In genomic region chr10:68957284-68957615, GRCh38 we compare ENCODE assay signal across 9 cellular contexts. TPM values are rescaled to one million over a fixed set of nuclear protein-coding genes. Genes with fewer than 3 reads are reported as not detected.
A peak's percentile ranks its signal among the peaks of the same experiment; 100 is the strongest.
DNase-seq lines count a peak whose midpoint lies in the region; ATAC-seq, FAIRE-seq and TF ChIP-seq lines count a peak whose summit lies in the region.
"Had no signal": no experiment of that assay in that cellular context is flagged by ENCODE, and none has a peak within 500 bp of the region (broad histone marks: within the 10 kb centered on the region; RNA-seq: fewer than 3 reads in every experiment).

No MANE protein-coding gene starts in this region.

- POLR2A ChIA-PET in PC-3 (lab: Charles Lee; ENCODE audit: unreplicated experiment) = interaction anchor here (0.6 kb wide), 1 partner anchor 549 kb away, joined by 3 read pairs; no protein-coding TSS in a partner anchor

- WGBS in esophagus, 2 donors = 50% methylated on average over 7 of the region's 7 CpGs
- WGBS in pancreas, 2 donors = 24 to 26% methylated on average over 7 of the region's 7 CpGs

- no peak for TF ChIP-seq CTCF in DND-41 (IDR thresholded peaks at IDR 0.05; ENCODE audit: borderline replicate concordance, extremely low read depth, low read length, poor library complexity, severe bottlenecking)
- no peak for TF ChIP-seq CTCF in PC-3 (conservative IDR thresholded peaks at IDR 0.05; ENCODE audit: low read depth, low read length)
- TF ChIP-seq CTCF in pancreas (IDR thresholded peaks at IDR 0.05) = no peak

- H3F3A ChIP-seq in PC-3 (ENCODE audit: low read length, unreplicated experiment) = no peaks in the 10 kb centered on the region

- H3K4me3 ChIP-seq in DND-41 (ENCODE audit: low read depth in 1 of 2, low read length in 2 of 2) (peak overlapping the region; percentile 41 to 87; a peak in 3 of 4 replicates), PC-3 (ENCODE audit: low read length) (peak overlapping the region; percentile 77), esophagus (ENCODE audit: low read depth in 1 of 2, low read length in 2 of 2) (peak overlapping the region; percentile 96 to 100), pancreas (peak overlapping the region in 3 of 4 donors; percentile 85 to 98 (median 95))

- no peaks in the 10 kb centered on the region for H3K9me3 ChIP-seq in DND-41 (ENCODE audit: insufficient read depth, low read length, severe bottlenecking)
- H3K9me3 ChIP-seq in PC-3 (ENCODE audit: low read length) = no peaks in the 10 kb centered on the region
- no peaks in the 10 kb centered on the region for H3K9me3 ChIP-seq in esophagus (ENCODE audit: control insufficient read depth in 2 of 2, insufficient read depth in 1 of 2, low read depth in 1 of 2, low read length in 1 of 2)
- no peaks in the 10 kb centered on the region for H3K9me3 ChIP-seq in pancreas

- intact Hi-C loops in PC-3 (cut with micrococcal nuclease) (loop anchor here (1.0 kb wide), 2 partner anchors 31 to 166 kb away; partner anchors contain the start of gene KIFBP), pancreas (cut with DNase I) (no loop called here)

- no peak for TF ChIP-seq POLR2A in GM18505 (IDR thresholded peaks at IDR 0.05; ENCODE audit: borderline replicate concordance, extremely low read depth, insufficient read depth, insufficient read length)

- H2AFZ ChIP-seq in DND-41 (ENCODE audit: low read depth, low read length) = 0 out of 2 replicates have a peak overlapping the region, but pooled peaks have one; percentile 96
- H2AFZ ChIP-seq in PC-3 (ENCODE audit: low read length) = no peak overlapping the region

- FAIRE-seq in pancreas (lab: Jason Lieb, UNC) = no peak
- FAIRE-seq: TTC549 had no signal

- DNase-seq in DND-41 (no peak), PC-3 (no peak), pancreas (no peak), NCI-H2227 treated with DMSO at 0.1 percent for 48 hours (lab: John Stamatoyannopoulos, UW) (no peak), iPS-NIHi11 (ENCODE audit: low spot score) (no peak)

- H3K27me3 ChIP-seq in DND-41 (ENCODE audit: insufficient read depth, low read length, poor library complexity) = no peaks in the 10 kb centered on the region
- H3K27me3 ChIP-seq in PC-3 (ENCODE audit: low read length) = no peaks in the 10 kb centered on the region
- H3K27me3 ChIP-seq in esophagus (ENCODE audit: control insufficient read depth in 1 of 2, insufficient read depth in 2 of 2, low read length in 2 of 2) = no peaks in the 10 kb centered on the region
- no peaks in the 10 kb centered on the region for H3K27me3 ChIP-seq in pancreas

- no peaks in the 10 kb centered on the region for H3K9me2 ChIP-seq in PC-3 (replicated peaks; ENCODE audit: low read length)

- H3K36me3 ChIP-seq in DND-41 (ENCODE audit: insufficient read depth, low read length) (peaks cover 36% of the 10 kb centered on the region), PC-3 (ENCODE audit: low read depth, low read length) (peaks cover 42% of the 10 kb centered on the region), esophagus (ENCODE audit: control insufficient read depth in 2 of 2, insufficient read depth in 2 of 2, low read length in 1 of 2) (peaks cover 0 to 1% of the 10 kb centered on the region in 2 donors), pancreas (peaks cover 0 to 20% (median 16%) of the 10 kb centered on the region in 3 donors)

- H3K4me2 ChIP-seq in DND-41 (ENCODE audit: insufficient read depth, low read length) = peak overlapping the region; percentile 72
- peak overlapping the region; percentile 84 for H3K4me2 ChIP-seq in PC-3 (ENCODE audit: low read length)

- ATAC-seq in DND-41 (ENCODE audit: insufficient read depth, low read depth) (no peak), PC-3 (no peak), pancreas (no peak), GM18505 (IDR thresholded peaks at IDR 0.05; ENCODE audit: unreplicated experiment) (no peak), HG03039 (IDR thresholded peaks at IDR 0.05; ENCODE audit: unreplicated experiment) (no peak)

- peaks cover 42% of the 10 kb centered on the region for H3K4me1 ChIP-seq in DND-41 (ENCODE audit: insufficient read depth, low read length)
- peaks cover 9% of the 10 kb centered on the region for H3K4me1 ChIP-seq in PC-3 (ENCODE audit: insufficient read depth, low read length)
- H3K4me1 ChIP-seq in esophagus (ENCODE audit: control insufficient read depth in 2 of 2, insufficient read depth in 2 of 2, low read length in 1 of 2) = no peaks in the 10 kb centered on the region
- H3K4me1 ChIP-seq in pancreas = peaks cover 0 to 14% (median 13%) of the 10 kb centered on the region in 3 donors

- H3K9ac ChIP-seq in DND-41 (ENCODE audit: low read depth, low read length) (peak overlapping the region; percentile 75), PC-3 (ENCODE audit: low read length) (peak overlapping the region; percentile 99)

- H4K20me1 ChIP-seq in DND-41 (ENCODE audit: insufficient read depth, low read length) = peaks cover 37% of the 10 kb centered on the region; the same call in 1 of the 2 replicates
- peaks cover 51% of the 10 kb centered on the region for H4K20me1 ChIP-seq in PC-3 (ENCODE audit: low read length)

- BruUV-seq in PC-3 (replicated peaks; lab: Mats Ljungman, UMichigan) = no TSS peak

- H3K79me2 ChIP-seq in DND-41 (ENCODE audit: insufficient read depth, low read length) (peaks cover 73% of the 10 kb centered on the region), PC-3 (ENCODE audit: low read length) (peaks cover 75% of the 10 kb centered on the region)

- CTCF ChIA-PET in PC-3 (lab: Charles Lee) = no interaction called here

- H3K27ac ChIP-seq in DND-41 (ENCODE audit: low read length) = peak overlapping the region; percentile 37
- peak overlapping the region; percentile 75; the same call in 1 of the 2 replicates for H3K27ac ChIP-seq in PC-3 (ENCODE audit: low read length)
- peak overlapping the region in 1 of 2 donors; percentile 55 for H3K27ac ChIP-seq in esophagus (ENCODE audit: low read depth in 2 of 2, low read length in 1 of 2)
- H3K27ac ChIP-seq in pancreas = peak overlapping the region in 2 of 4 donors; percentile 74 to 90

RNA-seq across cellular contexts. Expression of gene DDX21, which starts 1.3 kb away (rescaled TPM):
- 159 and 169 TPM in 2 replicates for total RNA-seq in PC-3 (2014; rRNA removed)
- polyA plus RNA-seq in esophagus = 10 to 100 TPM; 12.3 to 36.3 TPM
- total RNA-seq in pancreas = 10 to 100 TPM; 20.4 to 43.3 (median 29.5) TPM
- 10 to 100 TPM; 11.1 to 16.2 TPM for polyA plus RNA-seq in pancreas

RNA-seq across cellular contexts. Expression of gene KIFBP, which starts 31.4 kb away (rescaled TPM):
- total RNA-seq in PC-3 (2014; rRNA removed) (65.9 and 72.9 TPM in 2 replicates), pancreas (10 to 100 TPM in 1 of 6 donors, 1 to 10 TPM in 5; 5.5 to 10.9 (median 6.5) TPM)
- polyA plus RNA-seq in esophagus (10 to 100 TPM in 1 of 2 donors, 1 to 10 TPM in 1; 7.1 to 10.3 TPM), pancreas (10 to 100 TPM in 1 of 2 donors, 1 to 10 TPM in 1; 6.7 to 16.4 TPM)

RNA-seq across cellular contexts. Expression of gene DDX50, which starts 56.1 kb away (rescaled TPM):
- total RNA-seq in PC-3 (2014; rRNA removed) = 40.4 and 41.4 TPM in 2 replicates
- polyA plus RNA-seq in esophagus = 10 to 100 TPM in 1 of 2 donors, 1 to 10 TPM in 1; 8.8 to 20.4 TPM
- total RNA-seq in pancreas = 10 to 100 TPM; 14.3 to 27.9 (median 18.8) TPM
- 10 to 100 TPM in 1 of 2 donors, 1 to 10 TPM in 1; 9.1 to 18.2 TPM for polyA plus RNA-seq in pancreas
